1 cellular context compared by ENCODE assay signal in genomic region chr21:44338971-44339910, GRCh38.
TF ChIP-seq lines count a peak whose summit lies in the region.

TSS of gene CFAP410 (minus strand) at chr21:44339390. CDS start at chr21:44339194, 196 bp downstream.

TF ChIP-seq in HEK293, 187 proteins besides CTCF, POLR2A, EP300 and RAD21 (continued from another document and continues in another):
- TF ChIP-seq, protein P1, sequence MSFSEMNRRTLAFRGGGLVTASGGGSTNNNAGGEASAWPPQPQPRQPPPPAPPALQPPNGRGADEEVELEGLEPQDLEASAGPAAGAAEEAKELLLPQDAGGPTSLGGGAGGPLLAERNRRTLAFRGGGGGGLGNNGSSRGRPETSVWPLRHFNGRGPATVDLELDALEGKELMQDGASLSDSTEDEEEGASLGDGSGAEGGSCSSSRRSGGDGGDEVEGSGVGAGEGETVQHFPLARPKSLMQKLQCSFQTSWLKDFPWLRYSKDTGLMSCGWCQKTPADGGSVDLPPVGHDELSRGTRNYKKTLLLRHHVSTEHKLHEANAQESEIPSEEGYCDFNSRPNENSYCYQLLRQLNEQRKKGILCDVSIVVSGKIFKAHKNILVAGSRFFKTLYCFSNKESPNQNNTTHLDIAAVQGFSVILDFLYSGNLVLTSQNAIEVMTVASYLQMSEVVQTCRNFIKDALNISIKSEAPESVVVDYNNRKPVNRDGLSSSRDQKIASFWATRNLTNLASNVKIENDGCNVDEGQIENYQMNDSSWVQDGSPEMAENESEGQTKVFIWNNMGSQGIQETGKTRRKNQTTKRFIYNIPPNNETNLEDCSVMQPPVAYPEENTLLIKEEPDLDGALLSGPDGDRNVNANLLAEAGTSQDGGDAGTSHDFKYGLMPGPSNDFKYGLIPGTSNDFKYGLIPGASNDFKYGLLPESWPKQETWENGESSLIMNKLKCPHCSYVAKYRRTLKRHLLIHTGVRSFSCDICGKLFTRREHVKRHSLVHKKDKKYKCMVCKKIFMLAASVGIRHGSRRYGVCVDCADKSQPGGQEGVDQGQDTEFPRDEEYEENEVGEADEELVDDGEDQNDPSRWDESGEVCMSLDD (tag by site-specific recombination; IDR thresholded peaks at IDR 0.05), result peak; percentile 93
- TF ChIP-seq ZNF549 (tag by site-specific recombination; IDR thresholded peaks at IDR 0.05) (no peak), ZNF366 (tag by site-specific recombination; conservative IDR thresholded peaks at IDR 0.05) (no peak), ZFHX2 (tag by site-specific recombination; conservative IDR thresholded peaks at IDR 0.05) (peak; percentile 45), GLIS2 (tag by site-specific recombination; IDR thresholded peaks at IDR 0.05) (peak; percentile 35; the same call in 1 of the 2 replicates), ZNF302 (tag by site-specific recombination; IDR thresholded peaks at IDR 0.05; ENCODE audit: low read depth) (no peak), ZNF394 (tag by site-specific recombination; IDR thresholded peaks at IDR 0.05; ENCODE audit: borderline replicate concordance) (peak; percentile 65; the same call in 1 of the 2 replicates), ZNF776 (tag by site-specific recombination; IDR thresholded peaks at IDR 0.05; ENCODE audit: borderline replicate concordance) (no peak), ZNF785 (tag by site-specific recombination; IDR thresholded peaks at IDR 0.05) (no peak), ZNF48 (tag by site-specific recombination; IDR thresholded peaks at IDR 0.05) (no peak), ZNF600 (tag by site-specific recombination; IDR thresholded peaks at IDR 0.05) (peak; percentile 48; the same call in 1 of the 2 replicates), ZNF2 (tag by site-specific recombination; IDR thresholded peaks at IDR 0.05) (0 out of 2 replicates have a peak, but pooled peaks have one; percentile 18), ZXDB (tag by site-specific recombination; IDR thresholded peaks at IDR 0.05) (peak; percentile 92), ZBTB26 (tag by site-specific recombination; optimal IDR thresholded peaks at IDR 0.05) (peak; percentile 96), SP2 (tag by site-specific recombination; IDR thresholded peaks at IDR 0.05) (peak; percentile 91), KLF16 (tag by site-specific recombination; IDR thresholded peaks at IDR 0.05) (peak; percentile 92), ZNF629 (tag by site-specific recombination; IDR thresholded peaks at IDR 0.05) (peak; percentile 83), ZNF558 (tag by site-specific recombination; IDR thresholded peaks at IDR 0.05) (no peak), ZNF19 (tag by site-specific recombination; IDR thresholded peaks at IDR 0.05; ENCODE audit: low read depth) (no peak), ZNF677 (tag by site-specific recombination; IDR thresholded peaks at IDR 0.05) (no peak), ZBTB1 (tag by site-specific recombination; IDR thresholded peaks at IDR 0.05) (no peak), ZBTB17 (tag by site-specific recombination; IDR thresholded peaks at IDR 0.05) (peak; percentile 97), EGR2 (tag by site-specific recombination; IDR thresholded peaks at IDR 0.05; ENCODE audit: low read depth) (0 out of 2 replicates have a peak, but pooled peaks have one; percentile 33), ZNF335 (tag by site-specific recombination; conservative IDR thresholded peaks at IDR 0.05) (peak; percentile 67), KLF7 (tag by site-specific recombination; IDR thresholded peaks at IDR 0.05; ENCODE audit: borderline replicate concordance) (peak; percentile 77; the same call in 1 of the 2 replicates), ZNF184 (tag by site-specific recombination; IDR thresholded peaks at IDR 0.05) (0 out of 2 replicates have a peak, but pooled peaks have one; percentile 21), ZNF341 (tag by site-specific recombination; IDR thresholded peaks at IDR 0.05; ENCODE audit: low read depth) (peak; percentile 96), ZNF169 (tag by site-specific recombination; IDR thresholded peaks at IDR 0.05) (no peak; the same call in 1 of the 2 replicates), ZNF596 (tag by site-specific recombination; IDR thresholded peaks at IDR 0.05) (no peak), ZBTB48 (tag by site-specific recombination; IDR thresholded peaks at IDR 0.05) (peak; percentile 63), ZSCAN5A (tag by site-specific recombination; IDR thresholded peaks at IDR 0.05) (0 out of 2 replicates have a peak, but pooled peaks have one; percentile 89), ZSCAN30 (tag by site-specific recombination; IDR thresholded peaks at IDR 0.05) (peak; percentile 63; the same call in 1 of the 2 replicates), HOXC10 (CRISPR knock-in tag; IDR thresholded peaks at IDR 0.05) (peak; percentile 79; the same call in 1 of the 2 replicates), BCL11B (tag by site-specific recombination; IDR thresholded peaks at IDR 0.05; ENCODE audit: low read depth) (no peak), KLF1 (tag by site-specific recombination; IDR thresholded peaks at IDR 0.05) (peak; percentile 82), PRDM10 (tag by site-specific recombination; IDR thresholded peaks at IDR 0.05) (peak; percentile 65), ZNF433 (tag by site-specific recombination; IDR thresholded peaks at IDR 0.05; ENCODE audit: low read depth) (no peak), ZSCAN23 (tag by site-specific recombination; IDR thresholded peaks at IDR 0.05) (peak; percentile 89), REPIN1 (tag by site-specific recombination; IDR thresholded peaks at IDR 0.05; ENCODE audit: low read depth) (no peak), SP7 (tag by site-specific recombination; IDR thresholded peaks at IDR 0.05) (peak; percentile 88), KLF8 (tag by site-specific recombination; IDR thresholded peaks at IDR 0.05) (peak; percentile 97), ZBTB20 (tag by site-specific recombination; IDR thresholded peaks at IDR 0.05) (peak; percentile 51; the same call in 1 of the 2 replicates), PRDM1 (tag by site-specific recombination; IDR thresholded peaks at IDR 0.05) (no peak)
- TF ChIP-seq, protein P2, sequence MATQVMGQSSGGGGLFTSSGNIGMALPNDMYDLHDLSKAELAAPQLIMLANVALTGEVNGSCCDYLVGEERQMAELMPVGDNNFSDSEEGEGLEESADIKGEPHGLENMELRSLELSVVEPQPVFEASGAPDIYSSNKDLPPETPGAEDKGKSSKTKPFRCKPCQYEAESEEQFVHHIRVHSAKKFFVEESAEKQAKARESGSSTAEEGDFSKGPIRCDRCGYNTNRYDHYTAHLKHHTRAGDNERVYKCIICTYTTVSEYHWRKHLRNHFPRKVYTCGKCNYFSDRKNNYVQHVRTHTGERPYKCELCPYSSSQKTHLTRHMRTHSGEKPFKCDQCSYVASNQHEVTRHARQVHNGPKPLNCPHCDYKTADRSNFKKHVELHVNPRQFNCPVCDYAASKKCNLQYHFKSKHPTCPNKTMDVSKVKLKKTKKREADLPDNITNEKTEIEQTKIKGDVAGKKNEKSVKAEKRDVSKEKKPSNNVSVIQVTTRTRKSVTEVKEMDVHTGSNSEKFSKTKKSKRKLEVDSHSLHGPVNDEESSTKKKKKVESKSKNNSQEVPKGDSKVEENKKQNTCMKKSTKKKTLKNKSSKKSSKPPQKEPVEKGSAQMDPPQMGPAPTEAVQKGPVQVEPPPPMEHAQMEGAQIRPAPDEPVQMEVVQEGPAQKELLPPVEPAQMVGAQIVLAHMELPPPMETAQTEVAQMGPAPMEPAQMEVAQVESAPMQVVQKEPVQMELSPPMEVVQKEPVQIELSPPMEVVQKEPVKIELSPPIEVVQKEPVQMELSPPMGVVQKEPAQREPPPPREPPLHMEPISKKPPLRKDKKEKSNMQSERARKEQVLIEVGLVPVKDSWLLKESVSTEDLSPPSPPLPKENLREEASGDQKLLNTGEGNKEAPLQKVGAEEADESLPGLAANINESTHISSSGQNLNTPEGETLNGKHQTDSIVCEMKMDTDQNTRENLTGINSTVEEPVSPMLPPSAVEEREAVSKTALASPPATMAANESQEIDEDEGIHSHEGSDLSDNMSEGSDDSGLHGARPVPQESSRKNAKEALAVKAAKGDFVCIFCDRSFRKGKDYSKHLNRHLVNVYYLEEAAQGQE (tag by site-specific recombination; IDR thresholded peaks at IDR 0.05), result peak; percentile 52; the same call in 1 of the 2 replicates
- TF ChIP-seq, protein P3, sequence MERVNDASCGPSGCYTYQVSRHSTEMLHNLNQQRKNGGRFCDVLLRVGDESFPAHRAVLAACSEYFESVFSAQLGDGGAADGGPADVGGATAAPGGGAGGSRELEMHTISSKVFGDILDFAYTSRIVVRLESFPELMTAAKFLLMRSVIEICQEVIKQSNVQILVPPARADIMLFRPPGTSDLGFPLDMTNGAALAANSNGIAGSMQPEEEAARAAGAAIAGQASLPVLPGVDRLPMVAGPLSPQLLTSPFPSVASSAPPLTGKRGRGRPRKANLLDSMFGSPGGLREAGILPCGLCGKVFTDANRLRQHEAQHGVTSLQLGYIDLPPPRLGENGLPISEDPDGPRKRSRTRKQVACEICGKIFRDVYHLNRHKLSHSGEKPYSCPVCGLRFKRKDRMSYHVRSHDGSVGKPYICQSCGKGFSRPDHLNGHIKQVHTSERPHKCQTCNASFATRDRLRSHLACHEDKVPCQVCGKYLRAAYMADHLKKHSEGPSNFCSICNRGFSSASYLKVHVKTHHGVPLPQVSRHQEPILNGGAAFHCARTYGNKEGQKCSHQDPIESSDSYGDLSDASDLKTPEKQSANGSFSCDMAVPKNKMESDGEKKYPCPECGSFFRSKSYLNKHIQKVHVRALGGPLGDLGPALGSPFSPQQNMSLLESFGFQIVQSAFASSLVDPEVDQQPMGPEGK (tag by site-specific recombination; IDR thresholded peaks at IDR 0.05), result peak; percentile 93
- TF ChIP-seq, protein P4, sequence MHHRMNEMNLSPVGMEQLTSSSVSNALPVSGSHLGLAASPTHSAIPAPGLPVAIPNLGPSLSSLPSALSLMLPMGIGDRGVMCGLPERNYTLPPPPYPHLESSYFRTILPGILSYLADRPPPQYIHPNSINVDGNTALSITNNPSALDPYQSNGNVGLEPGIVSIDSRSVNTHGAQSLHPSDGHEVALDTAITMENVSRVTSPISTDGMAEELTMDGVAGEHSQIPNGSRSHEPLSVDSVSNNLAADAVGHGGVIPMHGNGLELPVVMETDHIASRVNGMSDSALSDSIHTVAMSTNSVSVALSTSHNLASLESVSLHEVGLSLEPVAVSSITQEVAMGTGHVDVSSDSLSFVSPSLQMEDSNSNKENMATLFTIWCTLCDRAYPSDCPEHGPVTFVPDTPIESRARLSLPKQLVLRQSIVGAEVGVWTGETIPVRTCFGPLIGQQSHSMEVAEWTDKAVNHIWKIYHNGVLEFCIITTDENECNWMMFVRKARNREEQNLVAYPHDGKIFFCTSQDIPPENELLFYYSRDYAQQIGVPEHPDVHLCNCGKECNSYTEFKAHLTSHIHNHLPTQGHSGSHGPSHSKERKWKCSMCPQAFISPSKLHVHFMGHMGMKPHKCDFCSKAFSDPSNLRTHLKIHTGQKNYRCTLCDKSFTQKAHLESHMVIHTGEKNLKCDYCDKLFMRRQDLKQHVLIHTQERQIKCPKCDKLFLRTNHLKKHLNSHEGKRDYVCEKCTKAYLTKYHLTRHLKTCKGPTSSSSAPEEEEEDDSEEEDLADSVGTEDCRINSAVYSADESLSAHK (tag by site-specific recombination; IDR thresholded peaks at IDR 0.05), result no peak
